ENCODE assay signal across 8 cellular contexts in the genomic region with DNA sequence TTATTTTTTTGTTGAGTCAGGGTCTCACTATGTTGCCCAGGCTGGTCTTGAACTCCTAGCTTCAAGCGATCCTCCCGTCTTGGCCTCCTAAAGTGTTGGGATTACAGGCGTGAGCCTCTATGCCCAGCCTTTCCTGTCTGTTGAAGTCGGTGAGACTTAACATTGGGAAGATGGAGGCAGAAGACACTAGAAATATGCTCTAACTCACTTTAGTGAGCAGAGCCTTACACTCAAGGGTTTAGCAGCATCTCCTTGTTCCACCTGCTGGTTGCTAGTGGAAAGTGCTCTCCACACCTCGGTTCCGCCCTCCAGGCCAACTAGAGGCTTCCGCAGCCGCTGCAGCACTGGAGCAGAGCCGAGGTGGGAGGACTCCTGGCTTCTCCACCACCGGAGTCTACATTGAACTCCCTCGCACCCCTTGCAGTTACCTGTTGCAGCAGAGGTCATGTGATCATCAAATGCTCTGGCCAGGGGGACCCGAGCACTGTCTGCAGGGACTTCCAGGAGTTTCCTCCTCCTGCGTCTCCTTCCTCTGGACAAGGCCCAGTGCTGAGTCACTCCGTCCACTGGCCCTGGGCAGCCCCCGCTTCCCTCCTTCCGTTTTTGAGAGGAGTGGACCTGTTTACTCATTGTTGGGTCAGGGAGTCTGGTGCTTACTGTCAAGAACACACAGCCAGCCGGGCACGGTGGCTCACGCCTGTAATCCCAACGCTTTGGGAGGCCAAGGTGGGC. TPM values are rescaled to one million over a fixed set of nuclear protein-coding genes. Genes with fewer than 3 reads are reported as not detected.
DNase-seq lines count a peak whose midpoint lies in the region; ATAC-seq and TF ChIP-seq lines count a peak whose summit lies in the region.

No MANE protein-coding gene starts in this region.

- H3K9me3 Mint-ChIP-seq in naive thymus-derived CD4-positive, alpha-beta T cell, result no peaks in the 10 kb centered on the region
- peaks cover 3% of the 10 kb centered on the region for H3K9me3 Mint-ChIP-seq in stimulated activated memory B cell treated with anti-CD40 and anti-IgM and Interleukin-4, amounts not matched to agents 10 μg/mL and 1 μg/mL and 100 μg/mL, for 72 hours

- CTCF ChIA-PET in naive thymus-derived CD4-positive, alpha-beta T cell (lab: Charles Lee), result interaction anchor here (0.7 to 1.4 kb wide), 7 partner anchors 11 to 147 kb away, joined by 3 to 6 read pairs (median 4); a partner anchor contains a TSS

- H3K4me3 ChIP-seq in naive thymus-derived CD4-positive, alpha-beta T cell (ENCODE audit: low read length), result no peak overlapping the region

- intact Hi-C loops in naive thymus-derived CD4-positive, alpha-beta T cell (cut with micrococcal nuclease), result loop anchor here (1.0 to 5.0 kb wide), 14 partner anchors 9 to 598 kb away; a partner anchor contains a TSS

- DNase-seq in AG20443 (ENCODE audit: low spot score), result peak; percentile 76
- peak; percentile 91 for DNase-seq in NOMO-1 treated with dmso at 0.1 percent for 144 hours (lab: John Stamatoyannopoulos, UW; ENCODE audit: unreplicated experiment)
- DNase-seq in activated CD8-positive, alpha-beta memory T cell treated with anti-CD3 and anti-CD28 coated beads, Interleukin-2, amount 50 U/mL, for 4 hours, result peak; percentile 73
- peak; percentile 70 to 73 for DNase-seq in erythroblast (lab: John Stamatoyannopoulos, UW)
- peak; percentile 51 to 87 (median 77) for DNase-seq in naive thymus-derived CD4-positive, alpha-beta T cell

- no peaks in the 10 kb centered on the region for H3K27me3 Mint-ChIP-seq in naive thymus-derived CD4-positive, alpha-beta T cell
- no peaks in the 10 kb centered on the region for H3K27me3 Mint-ChIP-seq in stimulated activated memory B cell treated with anti-CD40 and anti-IgM and Interleukin-4, amounts not matched to agents 10 μg/mL and 1 μg/mL and 100 μg/mL, for 72 hours

- H3K4me3 Mint-ChIP-seq in naive thymus-derived CD4-positive, alpha-beta T cell, result peak overlapping the region in 4 of 10 donors; percentile 14 to 69 (median 34)
- peak overlapping the region; percentile 47 for H3K4me3 Mint-ChIP-seq in stimulated activated memory B cell treated with anti-CD40 and anti-IgM and Interleukin-4, amounts not matched to agents 10 μg/mL and 1 μg/mL and 100 μg/mL, for 72 hours

- peaks cover 7 to 10% of the 10 kb centered on the region in 2 donors for H3K4me1 ChIP-seq in naive thymus-derived CD4-positive, alpha-beta T cell (ENCODE audit: control insufficient read depth in 2 of 2, insufficient read depth in 2 of 2, low read length in 2 of 2)

- POLR2A ChIA-PET in naive thymus-derived CD4-positive, alpha-beta T cell (lab: Charles Lee), result no interaction called here

- H3K9me3 ChIP-seq in naive thymus-derived CD4-positive, alpha-beta T cell (ENCODE audit: control insufficient read depth in 2 of 3, low read length in 3 of 3), result no peaks in the 10 kb centered on the region

- TF ChIP-seq POLR2A in erythroblast (IDR thresholded peaks at IDR 0.05; ENCODE audit: low read length), result no peak

- H3K36me3 ChIP-seq in naive thymus-derived CD4-positive, alpha-beta T cell (ENCODE audit: control insufficient read depth in 2 of 3, insufficient read depth in 3 of 3, low read length in 3 of 3), result no peaks in the 10 kb centered on the region

- H3K4me1 Mint-ChIP-seq in naive thymus-derived CD4-positive, alpha-beta T cell, result peaks cover 5 to 25% (median 18%) of the 10 kb centered on the region in 7 donors
- peaks cover 44% of the 10 kb centered on the region for H3K4me1 Mint-ChIP-seq in stimulated activated memory B cell treated with anti-CD40 and anti-IgM and Interleukin-4, amounts not matched to agents 10 μg/mL and 1 μg/mL and 100 μg/mL, for 72 hours

- peak overlapping the region in 6 of 9 donors; percentile 49 to 88 (median 74) for H3K27ac Mint-ChIP-seq in naive thymus-derived CD4-positive, alpha-beta T cell
- H3K27ac Mint-ChIP-seq in stimulated activated memory B cell treated with anti-CD40 and anti-IgM and Interleukin-4, amounts not matched to agents 10 μg/mL and 1 μg/mL and 100 μg/mL, for 72 hours, result peak overlapping the region; percentile 71

- H3K27ac ChIP-seq in naive thymus-derived CD4-positive, alpha-beta T cell (ENCODE audit: low read depth, low read length), result no peak overlapping the region

- H3K27me3 ChIP-seq in naive thymus-derived CD4-positive, alpha-beta T cell (ENCODE audit: control insufficient read depth in 2 of 2, insufficient read depth in 2 of 2, low read length in 2 of 2), result no peaks in the 10 kb centered on the region

- H3K36me3 Mint-ChIP-seq in naive thymus-derived CD4-positive, alpha-beta T cell, result no peaks in the 10 kb centered on the region
- H3K36me3 Mint-ChIP-seq in stimulated activated memory B cell treated with anti-CD40 and anti-IgM and Interleukin-4, amounts not matched to agents 10 μg/mL and 1 μg/mL and 100 μg/mL, for 72 hours, result no peaks in the 10 kb centered on the region

- ATAC-seq in GM18873 (IDR thresholded peaks at IDR 0.05; ENCODE audit: low FRiP score, unreplicated experiment) (peak; percentile 73), HG03280 (IDR thresholded peaks at IDR 0.05; ENCODE audit: unreplicated experiment) (peak; percentile 87)
- peak; percentile 96 for ATAC-seq in naive thymus-derived CD4-positive, alpha-beta T cell
- peak; percentile 97 for ATAC-seq in stimulated activated memory B cell treated with anti-CD40 and anti-IgM and Interleukin-4, amounts not matched to agents 10 μg/mL and 1 μg/mL and 100 μg/mL, for 72 hours

RNA-seq across cellular contexts. Expression of a gene that starts 9.4 kb away (rescaled TPM):
- total RNA-seq in naive thymus-derived CD4-positive, alpha-beta T cell, result 10 to 100 TPM in 4 of 5 experiments, 1 to 10 TPM in 1; 6.4 to 24.8 (median 11.7) TPM
- 10 to 100 TPM; 15.2 to 25.3 TPM for polyA plus RNA-seq in naive thymus-derived CD4-positive, alpha-beta T cell

RNA-seq across cellular contexts. Expression of a gene that starts 44.4 kb away (rescaled TPM):
- 100 to 1,000 TPM; 108 to 218 (median 145) TPM for total RNA-seq in naive thymus-derived CD4-positive, alpha-beta T cell
- polyA plus RNA-seq in naive thymus-derived CD4-positive, alpha-beta T cell, result 100 to 1,000 TPM; 126 to 138 TPM
